14 cellular contexts compared by ENCODE assay signal in genomic region chr12:28063355-28063885, GRCh38.
DNase-seq lines count a peak whose midpoint lies in the region; FAIRE-seq and TF ChIP-seq lines count a peak whose summit lies in the region.
"Had no signal": no experiment of that assay in that cellular context is flagged by ENCODE, and none has a peak within 500 bp of the region (broad histone marks: within the 10 kb centered on the region; RNA-seq: fewer than 3 reads in every experiment).

No MANE protein-coding gene starts in this region.

- no peak overlapping the region for H4K91ac ChIP-seq in neuronal stem cell (ENCODE audit: low read depth, low read length, poor library complexity)

- H3K4me2 ChIP-seq in astrocyte (ENCODE audit: low read length) (no peak overlapping the region), neuronal stem cell (ENCODE audit: insufficient read depth, low read length, poor library complexity, severe bottlenecking) (no peak overlapping the region)
- H3K4me2 ChIP-seq: BLaER1, GM23338 had no signal

- no peak overlapping the region for H2BK5ac ChIP-seq in neuronal stem cell (ENCODE audit: low read length)

- H3K27ac ChIP-seq in astrocyte (ENCODE audit: low read depth, low read length) (no peak overlapping the region), neuronal stem cell (replicated peaks; ENCODE audit: low read length) (no peak overlapping the region), SJCRH30 (no peak overlapping the region)
- H3K27ac ChIP-seq: BLaER1 had no signal

- no peak overlapping the region for H3K4me3 ChIP-seq in astrocyte (ENCODE audit: insufficient read depth, low read depth, low read length)
- H3K4me3 ChIP-seq in neuronal stem cell (ENCODE audit: low read length in 2 of 2), result no peak overlapping the region
- H3K4me3 ChIP-seq in SJCRH30, result no peak overlapping the region
- H3K4me3 ChIP-seq: BLaER1, GM23338 had no signal

- no peak overlapping the region for H2BK120ac ChIP-seq in neuronal stem cell (ENCODE audit: low read depth, low read length)

- no peaks in the 10 kb centered on the region for H3K36me3 ChIP-seq in astrocyte (ENCODE audit: insufficient read depth, low read length)
- no peaks in the 10 kb centered on the region for H3K36me3 ChIP-seq in neuronal stem cell (replicated peaks in 1 of 2; ENCODE audit: control insufficient read depth in 2 of 2, insufficient read depth in 2 of 2, low read length in 2 of 2)
- no peaks in the 10 kb centered on the region for H3K36me3 ChIP-seq in SJCRH30
- H3K36me3 ChIP-seq: BLaER1 had no signal

- peaks cover 2% of the 10 kb centered on the region for H3K4me1 ChIP-seq in astrocyte (ENCODE audit: insufficient read depth, low read length)
- peaks cover 0 to 2% of the 10 kb centered on the region in 2 donors for H3K4me1 ChIP-seq in neuronal stem cell (ENCODE audit: control insufficient read depth in 2 of 2, insufficient read depth in 1 of 2, low read depth in 1 of 2, low read length in 2 of 2)
- H3K4me1 ChIP-seq in SJCRH30, result peaks cover 4% of the 10 kb centered on the region; the same call in 1 of the 2 replicates
- H3K4me1 ChIP-seq: BLaER1, Caco-2 had no signal

- H3K9ac ChIP-seq in astrocyte (ENCODE audit: low read length) (no peak overlapping the region), neuronal stem cell (ENCODE audit: low read depth, low read length, poor library complexity) (no peak overlapping the region)
- H3K9ac ChIP-seq: BLaER1 had no signal

- no peak overlapping the region for H3K18ac ChIP-seq in neuronal stem cell (ENCODE audit: low read length)

- H3K36me3 Mint-ChIP-seq in astrocyte (ENCODE audit: low read depth, unreplicated experiment) (no peaks in the 10 kb centered on the region), nephron (ENCODE audit: low read depth) (no peaks in the 10 kb centered on the region)
- H3K36me3 Mint-ChIP-seq: CD8-positive, alpha-beta memory T cell had no signal

- H3K27me3 Mint-ChIP-seq in astrocyte (ENCODE audit: low read depth, unreplicated experiment) (no peaks in the 10 kb centered on the region), nephron (ENCODE audit: low read depth) (no peaks in the 10 kb centered on the region)

- no peak overlapping the region for H4K8ac ChIP-seq in neuronal stem cell (ENCODE audit: low read depth, low read length)

- H3K4me1 Mint-ChIP-seq in astrocyte (ENCODE audit: low read depth, unreplicated experiment), result peaks cover 2% of the 10 kb centered on the region
- peaks cover 24% of the 10 kb centered on the region for H3K4me1 Mint-ChIP-seq in nephron
- H3K4me1 Mint-ChIP-seq: CD8-positive, alpha-beta memory T cell had no signal

- no peak overlapping the region for H3K14ac ChIP-seq in neuronal stem cell (ENCODE audit: low read length)

- no peak overlapping the region for H2BK12ac ChIP-seq in neuronal stem cell (ENCODE audit: low read length)

- WGBS in neuronal stem cell (ENCODE audit: extremely low coverage in 2 of 2, insufficient read length in 2 of 2, insufficient replicate concordance in 1 of 2), 2 donors, result no CpG with 5 or more reads among the region's 2 CpGs

- FAIRE-seq in astrocyte (lab: Jason Lieb, UNC) (peak; percentile 55), endometrium (lab: Jason Lieb, UNC) (peak; percentile 8)
- FAIRE-seq: GM12892 had no signal

- DNase-seq in astrocyte (ENCODE audit: low read depth), result no peak
- no peak for DNase-seq in neuronal stem cell (ENCODE audit: low spot score)
- no peak for DNase-seq in stimulated activated CD4-positive, alpha-beta T cell treated with anti-CD3 and anti-CD28 coated beads, Interleukin-2, amount 100 ng/mL, for 48 hours
- DNase-seq in SJCRH30, result no peak
- DNase-seq: Caco-2; CD8-positive, alpha-beta memory T cell; DND-41; GDM1; H7 had no signal

- H2AFZ ChIP-seq in astrocyte (ENCODE audit: low read depth, low read length), result no peak overlapping the region
- H2AFZ ChIP-seq in neuronal stem cell (ENCODE audit: low read length), result no peak overlapping the region
- H2AFZ ChIP-seq: GM23338 had no signal

- H3K23ac ChIP-seq in neuronal stem cell (ENCODE audit: low read depth, low read length, poor library complexity), result no peak overlapping the region

- no peak overlapping the region for H3K4ac ChIP-seq in neuronal stem cell (ENCODE audit: low read length)

- H3K9me3 ChIP-seq in astrocyte (ENCODE audit: insufficient read depth, low read depth, low read length), result no peaks in the 10 kb centered on the region
- no peaks in the 10 kb centered on the region for H3K9me3 ChIP-seq in neuronal stem cell (replicated peaks in 1 of 2; ENCODE audit: control insufficient read depth in 2 of 2, insufficient read depth in 1 of 2, low read depth in 1 of 2, low read length in 2 of 2)
- no peaks in the 10 kb centered on the region for H3K9me3 ChIP-seq in SJCRH30 (replicated peaks)
- H3K9me3 ChIP-seq: BLaER1, Caco-2 had no signal

- no peak overlapping the region for H3K4me3 Mint-ChIP-seq in astrocyte (ENCODE audit: unreplicated experiment)
- H3K4me3 Mint-ChIP-seq in nephron, result no peak overlapping the region
- H3K4me3 Mint-ChIP-seq: CD8-positive, alpha-beta memory T cell; GM23338 had no signal

- no peak overlapping the region for H2BK15ac ChIP-seq in neuronal stem cell (ENCODE audit: low read length)

- no peak overlapping the region for H2AK5ac ChIP-seq in neuronal stem cell (ENCODE audit: low read depth, low read length)

- H4K20me1 ChIP-seq in astrocyte (ENCODE audit: insufficient read depth, low read length), result no peaks in the 10 kb centered on the region
- H4K20me1 ChIP-seq: BLaER1 had no signal

- H3K27ac Mint-ChIP-seq in astrocyte (ENCODE audit: unreplicated experiment) (no peak overlapping the region), nephron (peak overlapping the region; percentile 10 to 54 (median 42))
- H3K27ac Mint-ChIP-seq: CD8-positive, alpha-beta memory T cell; GM23338 had no signal

- H3K27me3 ChIP-seq in astrocyte (ENCODE audit: insufficient read depth, low read length) (no peaks in the 10 kb centered on the region), neuronal stem cell (ENCODE audit: control insufficient read depth in 3 of 3, insufficient read depth in 3 of 3, low read depth in 1 of 3, low read length in 3 of 3) (no peaks in the 10 kb centered on the region), SJCRH30 (no peaks in the 10 kb centered on the region)
- H3K27me3 ChIP-seq: BLaER1 had no signal

- H3K79me1 ChIP-seq in neuronal stem cell (ENCODE audit: low read depth, low read length), result no peaks in the 10 kb centered on the region

- H3K79me2 ChIP-seq in astrocyte (ENCODE audit: insufficient read depth, low read length), result no peaks in the 10 kb centered on the region

- no peak for TF ChIP-seq CTCF in astrocyte (IDR thresholded peaks at IDR 0.05; ENCODE audit: insufficient read depth, low read depth, low read length)
- no peak for TF ChIP-seq CTCF in nephron (IDR thresholded peaks at IDR 0.05; ENCODE audit: unreplicated experiment in 3 of 3)

- no peaks in the 10 kb centered on the region for H3K9me3 Mint-ChIP-seq in astrocyte (ENCODE audit: unreplicated experiment)
- H3K9me3 Mint-ChIP-seq in nephron, result peaks cover 3% of the 10 kb centered on the region
- H3K9me3 Mint-ChIP-seq: CD8-positive, alpha-beta memory T cell; GM23338 had no signal
